Comparison of ENCODE assay signal across 8 cellular contexts in genomic region chr10:79093658-79094411, GRCh38. TPM values are rescaled to one million over a fixed set of nuclear protein-coding genes. Genes with fewer than 3 reads are reported as not detected.
DNase-seq lines count a peak whose midpoint lies in the region; ATAC-seq, FAIRE-seq and TF ChIP-seq lines count a peak whose summit lies in the region.

No MANE protein-coding gene starts in this region.

- H3K27me3 ChIP-seq in Peyer's patch: no peaks in the 10 kb centered on the region
- no peaks in the 10 kb centered on the region for H3K27me3 ChIP-seq in small intestine (ENCODE audit: control insufficient read depth in 2 of 2, insufficient read depth in 2 of 2, low read length in 2 of 2)

- FAIRE-seq in A549 (lab: Jason Lieb, UNC) (no peak), small intestine (lab: Jason Lieb, UNC) (no peak)

- no peak for TF ChIP-seq EP300 in A549 (IDR thresholded peaks at IDR 0.05)

- TF ChIP-seq CTCF in A549 (IDR thresholded peaks at IDR 0.05) (no peak), Peyer's patch (IDR thresholded peaks at IDR 0.05) (peak in 2 of 6 experiments; percentile 1 to 8), chondrocyte (IDR thresholded peaks at IDR 0.05) (no peak)

- H3K4me1 ChIP-seq in A549: peaks cover 95% of the 10 kb centered on the region
- H3K4me1 ChIP-seq in Peyer's patch: peaks cover 0 to 94% (median 17%) of the 10 kb centered on the region in 4 donors
- H3K4me1 ChIP-seq in small intestine (ENCODE audit: control insufficient read depth in 2 of 2, insufficient read depth in 1 of 2, low read depth in 1 of 2, low read length in 1 of 2): peaks cover 4 to 16% of the 10 kb centered on the region in 2 donors

- peak; percentile 60 to 75 for ATAC-seq in A549
- ATAC-seq in Right ventricle myocardium superior (ENCODE audit: poor library complexity): peak; percentile 74
- no peak for ATAC-seq in GM21526 (IDR thresholded peaks at IDR 0.05; ENCODE audit: low FRiP score, unreplicated experiment)
- ATAC-seq in GM21390 (IDR thresholded peaks at IDR 0.05; ENCODE audit: unreplicated experiment): no peak

- CTCF ChIA-PET in A549 (lab: Yijun Ruan, JAX): interaction anchor here (1.6 to 2.3 kb wide), 2 partner anchors 102 to 104 kb away, joined by 6 to 9 read pairs; no protein-coding TSS in a partner anchor

- intact Hi-C loops in Right ventricle myocardium superior (cut with DNase I): no loop called here

- TF ChIP-seq POLR2A in A549 (IDR thresholded peaks at IDR 0.05; ENCODE audit: low read length) (no peak), Peyer's patch (IDR thresholded peaks at IDR 0.05) (peak in 1 of 2 donors; percentile 63)

- H3K9me3 ChIP-seq in A549: no peaks in the 10 kb centered on the region
- no peaks in the 10 kb centered on the region for H3K9me3 ChIP-seq in Peyer's patch
- no peaks in the 10 kb centered on the region for H3K9me3 ChIP-seq in small intestine (ENCODE audit: control insufficient read depth, low read depth)

- no peak for TF ChIP-seq RAD21 in A549 (conservative IDR thresholded peaks at IDR 0.05 in 1 of 2, IDR thresholded peaks at IDR 0.05 in 1 of 2)

- H3K27ac ChIP-seq in A549 (peak overlapping the region; percentile 70 to 82), Peyer's patch (peak overlapping the region; percentile 58 to 94 (median 80)), small intestine (ENCODE audit: low read depth in 1 of 2, low read length in 1 of 2) (peak overlapping the region; percentile 84 to 88)

- H3K27ac Mint-ChIP-seq in chondrocyte (ENCODE audit: unreplicated experiment): no peak overlapping the region

- no peak overlapping the region for H3K4me3 Mint-ChIP-seq in chondrocyte (ENCODE audit: unreplicated experiment)

- peak in 1 of 2 experiments; percentile 79 for DNase-seq in A549 (ENCODE audit: low read depth in 1 of 2, low spot score in 1 of 2)
- DNase-seq in H4 (ENCODE audit: low spot score): peak; percentile 90
- peak; percentile 33 to 92 (median 87) for DNase-seq in Peyer's patch
- no peak for DNase-seq in Right ventricle myocardium superior
- DNase-seq in small intestine: peak; percentile 99
- DNase-seq in chondrocyte (ENCODE audit: low spot score): no peak

- H3K4me1 Mint-ChIP-seq in chondrocyte (ENCODE audit: low read depth): peaks cover 58% of the 10 kb centered on the region

- H3K36me3 ChIP-seq in Peyer's patch (no peaks in the 10 kb centered on the region), small intestine (ENCODE audit: control insufficient read depth in 2 of 2, insufficient read depth in 2 of 2, low read length in 2 of 2) (no peaks in the 10 kb centered on the region)

- H3K9me3 Mint-ChIP-seq in chondrocyte (ENCODE audit: low read depth): no peaks in the 10 kb centered on the region

- H3K36me3 Mint-ChIP-seq in chondrocyte (ENCODE audit: low read depth): no peaks in the 10 kb centered on the region

- H3K4me3 ChIP-seq in A549: 0 out of 3 replicates have a peak overlapping the region, but pooled peaks have one; percentile 3
- no peak overlapping the region for H3K4me3 ChIP-seq in Peyer's patch
- no peak overlapping the region for H3K4me3 ChIP-seq in small intestine (ENCODE audit: low read depth in 1 of 2, low read length in 2 of 2)

- POLR2A ChIA-PET in A549 (lab: Yijun Ruan, JAX): no interaction called here

- 27% methylated on average over 22 of the region's 24 CpGs for WGBS in A549 (ENCODE audit: missing lambda C conversion rate)
- 10 to 19% (median 18%) methylated on average over 24 of the region's 24 CpGs for WGBS in small intestine, 3 donors

- peak overlapping the region; percentile 71 for H3K4me2 ChIP-seq in A549

- H3K27me3 Mint-ChIP-seq in chondrocyte (ENCODE audit: low read depth): no peaks in the 10 kb centered on the region

TF ChIP-seq in A549, 52 proteins besides CTCF, POLR2A, EP300 and RAD21:
- TF ChIP-seq CEBPB (IDR thresholded peaks at IDR 0.05): peak; percentile 6 to 49; a peak in 1 of 4 replicates
- no peak for TF ChIP-seq FOXS1 (CRISPR knock-in tag; IDR thresholded peaks at IDR 0.05)
TF ChIP-seq in A549: peak in this region for 1.

RNA-seq across cellular contexts. Expression of gene ZMIZ1, which starts 25.1 kb away (rescaled TPM):
- polyA plus RNA-seq in A549 (2011; rRNA removed): 8.1 and 14.7 TPM in 2 replicates
- polyA plus RNA-seq in A549 (2012; cell fraction: cytosol; rRNA removed): 31.6 and 42.1 TPM in 2 replicates
- polyA plus RNA-seq in A549 (2012; cell fraction: nucleus; rRNA removed): 63.3 and 68.3 TPM in 2 replicates
- 29.1 to 30.3 TPM (median 30.1 TPM) in 3 replicates for polyA plus RNA-seq in A549 (2017; fragmentation: RNase III; extraction: RNeasy Plus Mini Kit Qiagen cat#74134 plus additional on column Dnase treatment)
- 16.1 and 17.8 TPM in 2 replicates for polyA minus RNA-seq in A549 (2011; rRNA and poly(A)+ RNA removed)
- 10.9 and 13.5 TPM in 2 replicates for total RNA-seq in H4 (2014; rRNA removed; shearing (Covaris generic))
- 10 to 100 TPM; 40.4 to 86.7 (median 73.2) TPM for total RNA-seq in Peyer's patch
- total RNA-seq in Right ventricle myocardium superior: 44.8 TPM
- polyA plus RNA-seq in small intestine: 10 to 100 TPM; 15.1 to 23.0 (median 16.8) TPM
- total RNA-seq in chondrocyte: 46.2 to 74.6 TPM (median 48.7 TPM) in 3 replicates

Comparison
In these comparisons a context has a peak if more than half of its experiments do, and no peak if none do; other contexts are left out.
1. ATAC-seq: peak in A549 (2 of 2) and Right ventricle myocardium superior (single experiment); none in GM21526 (single experiment) and GM21390 (single experiment).
2. DNase-seq: peak in H4 (single experiment), Peyer's patch (3 of 3) and small intestine (single experiment); none in Right ventricle myocardium superior (single experiment) and chondrocyte (single experiment).
3. Peak in every context shown above with its lines, with median percentiles within 50 percentile points of each other: H3K27ac ChIP-seq.